ENCODE assay signal across 13 cellular contexts in the genomic region with DNA sequence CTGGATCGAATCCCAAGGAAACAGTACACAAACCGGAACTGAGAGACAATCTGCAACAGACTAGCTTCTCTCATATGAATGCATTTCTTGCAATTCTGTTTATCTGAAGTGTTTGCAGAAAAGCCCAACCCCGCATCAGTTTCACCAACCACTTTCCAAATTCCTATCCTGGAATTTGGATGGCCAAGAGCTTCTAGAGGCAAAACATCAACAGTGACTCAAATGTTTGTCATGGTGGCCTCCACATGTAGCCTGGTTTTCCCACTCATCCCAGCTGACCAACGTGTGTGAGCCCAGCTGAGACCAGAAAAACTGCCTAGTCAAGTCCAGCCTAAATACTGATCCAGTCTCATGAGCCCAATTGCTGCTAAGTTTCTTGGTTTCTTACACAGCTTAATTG. TPM values are rescaled to one million over a fixed set of nuclear protein-coding genes. Genes with fewer than 3 reads are reported as not detected.
A peak's percentile ranks its signal among the peaks of the same experiment; 100 is the strongest.
DNase-seq lines count a peak whose midpoint lies in the region; ATAC-seq and TF ChIP-seq lines count a peak whose summit lies in the region.
"Had no signal": no experiment of that assay in that cellular context is flagged by ENCODE, and none has a peak within 500 bp of the region (broad histone marks: within the 10 kb centered on the region; RNA-seq: fewer than 3 reads in every experiment).

No MANE protein-coding gene starts in this region.

- no peak for ATAC-seq in activated CD8-positive, alpha-beta T cell treated with anti-CD3 and anti-CD28 coated beads, Interleukin-2, amount 10 ng/mL, durations not matched to agents 7 days and 5 days
- ATAC-seq in activated CD8-positive, alpha-beta T cell treated with anti-CD3 and anti-CD28 coated beads for 36 hours = no peak
- no peak for ATAC-seq in activated CD4-positive, alpha-beta T cell treated with anti-CD3 and anti-CD28 coated beads for 36 hours
- ATAC-seq: activated CD8-positive, alpha-beta memory T cell treated with anti-CD3 and anti-CD28 coated beads, Interleukin-2, amount 10 ng/mL, durations not matched to agents 7 days and 5 days had no signal

- H3K9me3 Mint-ChIP-seq in activated CD8-positive, alpha-beta T cell treated with anti-CD3 and anti-CD28 coated beads, Interleukin-2, amount 10 ng/mL, durations not matched to agents 7 days and 5 days (ENCODE audit: insufficient read depth) = no peaks in the 10 kb centered on the region
- H3K9me3 Mint-ChIP-seq in activated CD8-positive, alpha-beta T cell treated with anti-CD3 and anti-CD28 coated beads for 36 hours = no peaks in the 10 kb centered on the region
- H3K9me3 Mint-ChIP-seq in type B pancreatic cell = no peaks in the 10 kb centered on the region
- no peaks in the 10 kb centered on the region for H3K9me3 Mint-ChIP-seq in activated CD4-positive, alpha-beta T cell treated with anti-CD3 and anti-CD28 coated beads for 36 hours (ENCODE audit: low read depth)

- no peak for DNase-seq in activated CD8-positive, alpha-beta T cell treated with anti-CD3 and anti-CD28 coated beads, Interleukin-2, amount 10 ng/mL, durations not matched to agents 7 days and 5 days
- DNase-seq in activated CD8-positive, alpha-beta T cell treated with anti-CD3 and anti-CD28 coated beads for 36 hours = no peak
- DNase-seq in SJSA1 (ENCODE audit: low read depth in 1 of 2, low spot score in 2 of 2) (peak; percentile 83 to 86), fibroblast of peridontal ligament (ENCODE audit: extremely low read depth) (peak; percentile 92), type B pancreatic cell (ENCODE audit: extremely low spot score, unreplicated experiment) (no peak), MM.1S (no peak), DMS114 treated with DMSO at 0.1 percent for 48 hours (lab: John Stamatoyannopoulos, UW; ENCODE audit: unreplicated experiment) (no peak)
- no peak for DNase-seq in activated CD4-positive, alpha-beta T cell treated with anti-CD3 and anti-CD28 coated beads for 36 hours
- DNase-seq: activated CD8-positive, alpha-beta memory T cell treated with anti-CD3 and anti-CD28 coated beads, Interleukin-2, amount 10 ng/mL, durations not matched to agents 7 days and 5 days; DMS79 treated with DMSO at 0.1 percent for 48 hours; NCI-H510A; tibial artery had no signal

- H3K27me3 ChIP-seq in SJSA1 (replicated peaks) = no peaks in the 10 kb centered on the region
- no peaks in the 10 kb centered on the region for H3K27me3 ChIP-seq in MM.1S (replicated peaks; ENCODE audit: insufficient read depth, low read length)

- POLR2A ChIA-PET in activated CD8-positive, alpha-beta T cell treated with anti-CD3 and anti-CD28 coated beads, Interleukin-2, amount 10 ng/mL, durations not matched to agents 7 days and 5 days (lab: Charles Lee) = interaction anchor here (1.0 to 2.3 kb wide), 5 partner anchors 8 to 36 kb away, joined by 3 to 10 read pairs (median 7); a partner anchor contains a TSS
- POLR2A ChIA-PET in activated CD8-positive, alpha-beta T cell treated with anti-CD3 and anti-CD28 coated beads for 36 hours (lab: Charles Lee) = interaction anchor here (1.2 to 3.9 kb wide), 8 partner anchors 8 to 174 kb away, joined by 3 to 28 read pairs (median 7); a partner anchor contains a TSS
- POLR2A ChIA-PET in activated CD4-positive, alpha-beta T cell treated with anti-CD3 and anti-CD28 coated beads for 36 hours (lab: Charles Lee) = interaction anchor here (1.3 to 1.4 kb wide), 2 partner anchors 35 to 551 kb away, joined by 4 to 7 read pairs; no protein-coding TSS in a partner anchor

- H3K27ac ChIP-seq in SJSA1 = peak overlapping the region; percentile 75
- no peak overlapping the region for H3K27ac ChIP-seq in MM.1S (ENCODE audit: low read length)
- H3K27ac ChIP-seq: tibial artery had no signal

- H3K9me2 ChIP-seq in MM.1S (replicated peaks; ENCODE audit: insufficient read depth, low read length) = no peaks in the 10 kb centered on the region

- no peak overlapping the region for H3K4me3 Mint-ChIP-seq in activated CD8-positive, alpha-beta T cell treated with anti-CD3 and anti-CD28 coated beads, Interleukin-2, amount 10 ng/mL, durations not matched to agents 7 days and 5 days
- no peak overlapping the region for H3K4me3 Mint-ChIP-seq in activated CD8-positive, alpha-beta T cell treated with anti-CD3 and anti-CD28 coated beads for 36 hours
- H3K4me3 Mint-ChIP-seq in type B pancreatic cell = no peak overlapping the region
- no peak overlapping the region for H3K4me3 Mint-ChIP-seq in activated CD4-positive, alpha-beta T cell treated with anti-CD3 and anti-CD28 coated beads for 36 hours
- H3K4me3 Mint-ChIP-seq: activated CD8-positive, alpha-beta memory T cell treated with anti-CD3 and anti-CD28 coated beads, Interleukin-2, amount 10 ng/mL, durations not matched to agents 7 days and 5 days; activated naive CD8-positive, alpha-beta T cell had no signal

- H3K4me3 ChIP-seq in SJSA1 = no peak overlapping the region
- no peak overlapping the region for H3K4me3 ChIP-seq in MM.1S (ENCODE audit: low read length)
- H3K4me3 ChIP-seq: tibial artery had no signal

- no peaks in the 10 kb centered on the region for H3K9me3 ChIP-seq in SJSA1 (replicated peaks)
- no peaks in the 10 kb centered on the region for H3K9me3 ChIP-seq in MM.1S (replicated peaks; ENCODE audit: insufficient read depth, low read length)
- H3K9me3 ChIP-seq: tibial artery had no signal

- 0 out of 2 replicates have a peak, but pooled peaks cover 8% of the 10 kb centered on the region for H3F3A ChIP-seq in MM.1S (ENCODE audit: insufficient read depth, low read length)

- no peak overlapping the region for H3K4me2 ChIP-seq in MM.1S (ENCODE audit: low read depth, low read length)

- peak overlapping the region; percentile 47 for H3K27ac Mint-ChIP-seq in activated CD8-positive, alpha-beta T cell treated with anti-CD3 and anti-CD28 coated beads, Interleukin-2, amount 10 ng/mL, durations not matched to agents 7 days and 5 days
- no peak overlapping the region for H3K27ac Mint-ChIP-seq in activated CD8-positive, alpha-beta T cell treated with anti-CD3 and anti-CD28 coated beads for 36 hours
- peak overlapping the region; percentile 17 for H3K27ac Mint-ChIP-seq in type B pancreatic cell
- H3K27ac Mint-ChIP-seq in activated CD4-positive, alpha-beta T cell treated with anti-CD3 and anti-CD28 coated beads for 36 hours = no peak overlapping the region
- H3K27ac Mint-ChIP-seq: activated CD8-positive, alpha-beta memory T cell treated with anti-CD3 and anti-CD28 coated beads, Interleukin-2, amount 10 ng/mL, durations not matched to agents 7 days and 5 days; activated naive CD8-positive, alpha-beta T cell had no signal

- no peak overlapping the region for H3K9ac ChIP-seq in MM.1S (ENCODE audit: low read length)

- no peak for TF ChIP-seq CTCF in activated CD8-positive, alpha-beta T cell treated with anti-CD3 and anti-CD28 coated beads for 36 hours (IDR thresholded peaks at IDR 0.05)
- no peak for TF ChIP-seq CTCF in type B pancreatic cell (conservative IDR thresholded peaks at IDR 0.05)
- no peak for TF ChIP-seq CTCF in MM.1S (IDR thresholded peaks at IDR 0.05; ENCODE audit: low read length)

- H3K36me3 ChIP-seq in SJSA1 (no peaks in the 10 kb centered on the region), MM.1S (replicated peaks; ENCODE audit: insufficient read depth, low read length) (no peaks in the 10 kb centered on the region)
- H3K36me3 ChIP-seq: tibial artery had no signal

- peaks cover 1% of the 10 kb centered on the region for H3K27me3 Mint-ChIP-seq in activated CD8-positive, alpha-beta T cell treated with anti-CD3 and anti-CD28 coated beads, Interleukin-2, amount 10 ng/mL, durations not matched to agents 7 days and 5 days (ENCODE audit: low read depth)
- no peaks in the 10 kb centered on the region for H3K27me3 Mint-ChIP-seq in activated CD8-positive, alpha-beta T cell treated with anti-CD3 and anti-CD28 coated beads for 36 hours
- H3K27me3 Mint-ChIP-seq in type B pancreatic cell = no peaks in the 10 kb centered on the region
- no peaks in the 10 kb centered on the region for H3K27me3 Mint-ChIP-seq in activated CD4-positive, alpha-beta T cell treated with anti-CD3 and anti-CD28 coated beads for 36 hours
- H3K27me3 Mint-ChIP-seq: activated naive CD8-positive, alpha-beta T cell had no signal

- intact Hi-C loops in activated CD8-positive, alpha-beta T cell treated with anti-CD3 and anti-CD28 coated beads for 36 hours (cut with micrococcal nuclease) = no loop called here
- intact Hi-C loops in activated CD4-positive, alpha-beta T cell treated with anti-CD3 and anti-CD28 coated beads for 36 hours (cut with DNase I, micrococcal nuclease) = loop anchor here (1.0 to 5.0 kb wide), 4 partner anchors 36 to 854 kb away; a partner anchor contains a TSS

- H4K20me1 ChIP-seq in MM.1S (ENCODE audit: insufficient read depth, low read length) = no peaks in the 10 kb centered on the region

- no peak overlapping the region for H2AFZ ChIP-seq in MM.1S (ENCODE audit: low read length)

- no peaks in the 10 kb centered on the region for H3K36me3 Mint-ChIP-seq in activated CD8-positive, alpha-beta T cell treated with anti-CD3 and anti-CD28 coated beads, Interleukin-2, amount 10 ng/mL, durations not matched to agents 7 days and 5 days (ENCODE audit: low read depth)
- no peaks in the 10 kb centered on the region for H3K36me3 Mint-ChIP-seq in activated CD8-positive, alpha-beta T cell treated with anti-CD3 and anti-CD28 coated beads for 36 hours (ENCODE audit: low read depth)
- peaks cover 5% of the 10 kb centered on the region for H3K36me3 Mint-ChIP-seq in type B pancreatic cell
- no peaks in the 10 kb centered on the region for H3K36me3 Mint-ChIP-seq in activated CD4-positive, alpha-beta T cell treated with anti-CD3 and anti-CD28 coated beads for 36 hours (ENCODE audit: low read depth)
- H3K36me3 Mint-ChIP-seq: activated CD8-positive, alpha-beta memory T cell treated with anti-CD3 and anti-CD28 coated beads, Interleukin-2, amount 10 ng/mL, durations not matched to agents 7 days and 5 days; activated naive CD8-positive, alpha-beta T cell had no signal

- H3K4me1 ChIP-seq in SJSA1 (replicated peaks) (peaks cover 34% of the 10 kb centered on the region), MM.1S (ENCODE audit: low read length) (0 out of 2 replicates have a peak, but pooled peaks cover 7% of the 10 kb centered on the region)
- H3K4me1 ChIP-seq: tibial artery had no signal

- peaks cover 20% of the 10 kb centered on the region for H3K79me2 ChIP-seq in MM.1S (ENCODE audit: low read length)

- CTCF ChIA-PET in activated CD8-positive, alpha-beta T cell treated with anti-CD3 and anti-CD28 coated beads, Interleukin-2, amount 10 ng/mL, durations not matched to agents 7 days and 5 days (lab: Charles Lee) = interaction anchor here (0.6 to 10.2 kb wide), 24 partner anchors 9 to 546 kb away, joined by 3 to 264 read pairs (median 6); a partner anchor contains a TSS
- CTCF ChIA-PET in activated CD8-positive, alpha-beta T cell treated with anti-CD3 and anti-CD28 coated beads for 36 hours (lab: Charles Lee) = interaction anchor here (0.6 to 17.7 kb wide), 21 partner anchors 8 to 547 kb away, joined by 3 to 323 read pairs (median 4); a partner anchor contains a TSS
- CTCF ChIA-PET in activated CD4-positive, alpha-beta T cell treated with anti-CD3 and anti-CD28 coated beads for 36 hours (lab: Charles Lee) = interaction anchor here (0.6 to 6.1 kb wide), 19 partner anchors 9 to 546 kb away, joined by 3 to 100 read pairs (median 4); a partner anchor contains a TSS

- peaks cover 44% of the 10 kb centered on the region for H3K4me1 Mint-ChIP-seq in activated CD8-positive, alpha-beta T cell treated with anti-CD3 and anti-CD28 coated beads, Interleukin-2, amount 10 ng/mL, durations not matched to agents 7 days and 5 days (ENCODE audit: low read depth)
- H3K4me1 Mint-ChIP-seq in activated CD8-positive, alpha-beta T cell treated with anti-CD3 and anti-CD28 coated beads for 36 hours (ENCODE audit: low read depth) = peaks cover 15% of the 10 kb centered on the region
- peaks cover 19% of the 10 kb centered on the region for H3K4me1 Mint-ChIP-seq in type B pancreatic cell (ENCODE audit: unreplicated experiment)
- peaks cover 17% of the 10 kb centered on the region for H3K4me1 Mint-ChIP-seq in activated CD4-positive, alpha-beta T cell treated with anti-CD3 and anti-CD28 coated beads for 36 hours

RNA-seq across cellular contexts. Expression of a gene that starts 8.3 kb away (rescaled TPM):
- total RNA-seq in activated CD8-positive, alpha-beta T cell treated with anti-CD3 and anti-CD28 coated beads, Interleukin-2, amount 10 ng/mL, durations not matched to agents 7 days and 5 days = 10 to 100 TPM; 37.9 to 38.2 TPM
- total RNA-seq in activated CD8-positive, alpha-beta T cell treated with anti-CD3 and anti-CD28 coated beads for 36 hours = 10 to 100 TPM; 48.2 to 51.1 TPM
- total RNA-seq in SJSA1 (2014; rRNA removed; shearing (Covaris generic)) = 20.9 and 22.9 TPM in 2 replicates
- 35.0 and 35.5 TPM in 2 replicates for total RNA-seq in type B pancreatic cell (ENCODE audit: low replicate concordance)
- total RNA-seq in activated CD4-positive, alpha-beta T cell treated with anti-CD3 and anti-CD28 coated beads for 36 hours = 10 to 100 TPM; 43.2 to 44.9 TPM

RNA-seq across cellular contexts. Expression of a gene that starts 26.6 kb away (rescaled TPM):
- 100 to 1,000 TPM; 412 to 426 TPM for total RNA-seq in activated CD8-positive, alpha-beta T cell treated with anti-CD3 and anti-CD28 coated beads, Interleukin-2, amount 10 ng/mL, durations not matched to agents 7 days and 5 days
- 100 to 1,000 TPM; 518 to 536 TPM for total RNA-seq in activated CD8-positive, alpha-beta T cell treated with anti-CD3 and anti-CD28 coated beads for 36 hours
- total RNA-seq in SJSA1 (2014; rRNA removed; shearing (Covaris generic)) = 225 and 281 TPM in 2 replicates
- total RNA-seq in type B pancreatic cell (ENCODE audit: low replicate concordance) = 315 and 398 TPM in 2 replicates
- 100 to 1,000 TPM; 580 to 680 TPM for total RNA-seq in activated CD4-positive, alpha-beta T cell treated with anti-CD3 and anti-CD28 coated beads for 36 hours

RNA-seq across cellular contexts. Expression of a gene that starts 36.9 kb away (rescaled TPM):
- 10 to 100 TPM in 1 of 2 experiments, 1 to 10 TPM in 1; 9.1 to 10.0 TPM for total RNA-seq in activated CD8-positive, alpha-beta T cell treated with anti-CD3 and anti-CD28 coated beads, Interleukin-2, amount 10 ng/mL, durations not matched to agents 7 days and 5 days
- 1 to 10 TPM in 1 of 2 experiments, under 1 TPM in 1; 0.90 to 1.9 TPM for total RNA-seq in activated CD8-positive, alpha-beta T cell treated with anti-CD3 and anti-CD28 coated beads for 36 hours
- 3.9 and 4.3 TPM in 2 replicates for total RNA-seq in SJSA1 (2014; rRNA removed; shearing (Covaris generic))
- total RNA-seq in type B pancreatic cell (ENCODE audit: low replicate concordance) = 47.0 and 115 TPM in 2 replicates
- under 1 TPM; 0.18 to 0.23 TPM for total RNA-seq in activated CD4-positive, alpha-beta T cell treated with anti-CD3 and anti-CD28 coated beads for 36 hours

RNA-seq across cellular contexts. Expression of a gene that starts 38.8 kb away (rescaled TPM):
- 10 to 100 TPM; 80.1 to 80.2 TPM for total RNA-seq in activated CD8-positive, alpha-beta T cell treated with anti-CD3 and anti-CD28 coated beads, Interleukin-2, amount 10 ng/mL, durations not matched to agents 7 days and 5 days
- total RNA-seq in activated CD8-positive, alpha-beta T cell treated with anti-CD3 and anti-CD28 coated beads for 36 hours = 10 to 100 TPM; 68.5 to 71.7 TPM
- 177 and 263 TPM in 2 replicates for total RNA-seq in SJSA1 (2014; rRNA removed; shearing (Covaris generic))
- 52.3 and 59.1 TPM in 2 replicates for total RNA-seq in type B pancreatic cell (ENCODE audit: low replicate concordance)
- total RNA-seq in activated CD4-positive, alpha-beta T cell treated with anti-CD3 and anti-CD28 coated beads for 36 hours = 10 to 100 TPM; 42.8 to 68.8 TPM

Comparison
In these comparisons a context has a peak if more than half of its experiments do, and no peak if none do; other contexts are left out.
1. H3K27ac Mint-ChIP-seq: peak in activated CD8-positive, alpha-beta T cell treated with anti-CD3 and anti-CD28 coated beads, Interleukin-2, amount 10 ng/mL, durations not matched to agents 7 days and 5 days (single experiment) and type B pancreatic cell (single experiment); none in activated CD8-positive, alpha-beta T cell treated with anti-CD3 and anti-CD28 coated beads for 36 hours (single experiment) and activated CD4-positive, alpha-beta T cell treated with anti-CD3 and anti-CD28 coated beads for 36 hours (single experiment).
2. DNase-seq: peak in SJSA1 (2 of 2) and fibroblast of peridontal ligament (single experiment); none in activated CD8-positive, alpha-beta T cell treated with anti-CD3 and anti-CD28 coated beads, Interleukin-2, amount 10 ng/mL, durations not matched to agents 7 days and 5 days (single experiment), activated CD8-positive, alpha-beta T cell treated with anti-CD3 and anti-CD28 coated beads for 36 hours (single experiment), type B pancreatic cell (single experiment), MM.1S (single experiment), DMS114 treated with DMSO at 0.1 percent for 48 hours (single experiment) and activated CD4-positive, alpha-beta T cell treated with anti-CD3 and anti-CD28 coated beads for 36 hours (single experiment).